Comparison of ENCODE assay signal across 26 cellular contexts in genomic region chr3:86711634-86712033, GRCh38.
"Had no signal": no experiment of that assay in that cellular context is flagged by ENCODE, and none has a peak within 500 bp of the region (broad histone marks: within the 10 kb centered on the region; RNA-seq: fewer than 3 reads in every experiment).

No MANE protein-coding gene starts in this region.

- H3K4me3 ChIP-seq: neural progenitor cell, ovary, psoas muscle, right lobe of liver, sigmoid colon, stomach, thoracic aorta, thyroid gland, tibial nerve, upper lobe of left lung, vagina had no signal

- H3K9me3 ChIP-seq: ovary, psoas muscle, right lobe of liver, sigmoid colon, stomach, thoracic aorta, thyroid gland, tibial nerve, upper lobe of left lung, vagina had no signal

- H3K79me2 ChIP-seq: parathyroid adenoma had no signal

- H3K36me3 ChIP-seq: neural progenitor cell, ovary, right lobe of liver, sigmoid colon, stomach, thoracic aorta, thyroid gland, tibial nerve, upper lobe of left lung, vagina had no signal

- H2AFZ ChIP-seq: neural progenitor cell, parathyroid adenoma had no signal

- H3K27ac ChIP-seq: neural progenitor cell, ovary, parathyroid adenoma, psoas muscle, right lobe of liver, sigmoid colon, stomach, thoracic aorta, thyroid gland, tibial nerve, upper lobe of left lung, vagina had no signal

- H3K4me1 ChIP-seq: neural progenitor cell, parathyroid adenoma, psoas muscle, right lobe of liver, sigmoid colon, stomach, thyroid gland, tibial nerve, upper lobe of left lung, vagina had no signal

- H3K4me2 ChIP-seq: neural progenitor cell had no signal

- ATAC-seq: naive thymus-derived CD8-positive, alpha-beta T cell; natural killer cell treated with Interleukin-12 subunit alpha and Interleukin-12 subunit beta and Interleukin-15 and Interleukin-18, amount 100 ng/mL, for 72 hours; psoas muscle; right cardiac atrium; right lobe of liver; stimulated activated effector memory CD8-positive, alpha-beta T cell treated with anti-CD3 and anti-CD28 coated beads, Interleukin-12 subunit alpha, Interleukin-12 subunit beta, amount 100 ng/mL, for 72 hours; stimulated activated naive B cell treated with anti-CD40 and anti-IgM and Interleukin-4, amounts not matched to agents 10 μg/mL and 1 μg/mL and 100 μg/mL, for 72 hours had no signal

- DNase-seq: naive thymus-derived CD8-positive, alpha-beta T cell; nephron progenitor cell; occipital lobe; ovary; posterior cingulate gyrus; psoas muscle; right cardiac atrium; right lobe of liver; sigmoid colon; small intestine; stimulated activated CD4-positive, alpha-beta T cell treated with anti-CD3 and anti-CD28 coated beads, Interleukin-15, amount 100 ng/mL, for 24 hours; stimulated activated CD4-positive, alpha-beta T cell treated with anti-CD3 and anti-CD28 coated beads, Interleukin-2, amount 100 ng/mL, for 24 hours; stimulated activated CD4-positive, alpha-beta T cell treated with anti-CD3 and anti-CD28 coated beads, Interleukin-2, amount 100 ng/mL, for 48 hours; stimulated activated CD4-positive, alpha-beta T cell treated with anti-CD3 and anti-CD28 coated beads, Interleukin-4, amount 100 ng/mL, for 24 hours; stimulated activated naive B cell treated with anti-CD40 and anti-IgM and Interleukin-4, amounts not matched to agents 10 μg/mL and 1 μg/mL and 100 μg/mL, for 72 hours; stimulated activated naive CD4-positive, alpha-beta T cell treated with Interleukin-2 at 50 U/mL for 16 hours; stomach; thyroid gland; upper lobe of left lung had no signal

- H3K27me3 ChIP-seq: neural progenitor cell, ovary, right lobe of liver, sigmoid colon, stomach, thyroid gland, tibial nerve, upper lobe of left lung, vagina had no signal

- H3K9ac ChIP-seq: neural progenitor cell, parathyroid adenoma had no signal
